8 cellular contexts compared by ENCODE assay signal in the genomic region with DNA sequence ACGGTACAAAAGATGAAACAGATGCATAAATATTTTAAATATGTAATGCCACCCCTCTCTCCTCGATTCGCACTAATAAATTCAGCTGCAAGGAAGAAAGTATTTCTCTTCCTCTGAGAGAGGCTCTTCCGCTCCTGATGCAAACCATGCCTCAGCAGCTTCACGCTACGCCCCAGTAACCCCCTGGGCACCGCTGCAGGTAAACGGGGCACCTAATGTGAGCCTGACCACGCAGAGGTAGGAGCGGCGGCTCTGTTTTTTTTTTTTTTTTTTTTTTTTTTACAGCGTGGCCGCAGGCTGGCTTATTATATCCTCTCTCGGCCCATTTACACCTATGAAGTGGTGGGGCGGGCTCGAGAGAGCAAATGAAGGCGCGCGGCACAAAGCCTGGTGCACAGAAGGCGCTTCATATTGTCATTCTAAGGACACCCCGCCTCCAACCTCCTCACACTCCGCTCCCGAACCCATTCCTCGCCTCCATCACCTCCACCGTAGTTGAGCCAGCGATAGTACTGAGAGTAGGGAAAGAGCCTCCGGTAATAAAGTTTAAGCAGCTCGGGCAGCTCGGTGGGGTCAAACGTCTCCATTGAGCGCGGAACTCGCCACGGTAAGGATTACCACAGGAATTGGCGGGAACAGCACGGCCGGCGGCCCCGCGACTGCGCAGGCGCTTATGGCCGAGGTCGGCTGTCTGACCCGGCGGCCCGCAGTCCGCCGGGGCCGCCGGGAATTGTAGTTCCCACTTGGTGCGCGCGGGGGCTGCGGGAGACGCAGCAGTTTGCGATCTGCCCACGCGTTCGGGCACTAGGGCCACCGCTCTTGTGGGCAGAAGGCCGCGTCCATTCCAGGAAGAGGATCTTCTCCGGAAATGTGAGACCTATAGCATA. TPM values are rescaled to one million over a fixed set of nuclear protein-coding genes. Genes with fewer than 3 reads are reported as not detected.
DNase-seq lines count a peak whose midpoint lies in the region; ATAC-seq, FAIRE-seq and TF ChIP-seq lines count a peak whose summit lies in the region.

PRIM1 (minus strand) TSS at position 612 of the 887 bp plus-strand sequence; CDS start at position 587, 25 bp downstream.

- peaks cover 10% of the 10 kb centered on the region for H3K9me3 Mint-ChIP-seq in Caco-2 (ENCODE audit: unreplicated experiment)

- H3K27me3 ChIP-seq in Caco-2 (replicated peaks; ENCODE audit: control insufficient read depth, insufficient read depth, low read length) = no peaks in the 10 kb centered on the region
- H3K27me3 ChIP-seq in endocrine pancreas (ENCODE audit: control insufficient read depth, insufficient read depth, low read length) = no peaks in the 10 kb centered on the region

- DNase-seq in Caco-2 = peak; percentile 88 to 90
- DNase-seq in HTR-8/SVneo (ENCODE audit: insufficient read length, low spot score) = peak; percentile 95
- peak; percentile 83 for DNase-seq in NOMO-1 treated with DMSO at 0.1 percent for 48 hours (lab: John Stamatoyannopoulos, UW; ENCODE audit: unreplicated experiment)
- peak; percentile 65 to 67 for DNase-seq in activated CD8-positive, alpha-beta memory T cell treated with anti-CD3 and anti-CD28 coated beads for 4 hours (ENCODE audit: low read depth in 2 of 2)
- DNase-seq in stimulated activated CD8-positive, alpha-beta memory T cell treated with anti-CD3 and anti-CD28 coated beads, Interleukin-15, amount 100 ng/mL, for 1 hour (ENCODE audit: low read depth) = peak; percentile 62

- intact Hi-C loops in Caco-2 (cut with micrococcal nuclease; ENCODE audit: unreplicated experiment) = loop anchor here (1.0 kb wide), 1 partner anchor 27 kb away; the partner anchor contains the start of gene NACA

- TSS peak; percentile 72 for BruUV-seq in Caco-2 (replicated peaks; lab: Mats Ljungman, UMichigan)

- POLR2A ChIA-PET in Caco-2 (lab: Charles Lee) = interaction anchor here (0.7 to 1.4 kb wide), 3 partner anchors 27 to 64 kb away, joined by 4 to 6 read pairs (median 5); partner anchors contain the start of genes NACA and PTGES3

- H3K4me1 ChIP-seq in Caco-2 (no peaks in the 10 kb centered on the region), endocrine pancreas (ENCODE audit: control insufficient read depth, insufficient read depth, low read length) (peaks cover 3% of the 10 kb centered on the region), mesodermal cell (ENCODE audit: control insufficient read depth, insufficient read depth, low read length, poor library complexity, severe bottlenecking) (no peaks in the 10 kb centered on the region)

- peak within 1 kb of the TSS; percentile 66 for H3K27ac ChIP-seq in mesodermal cell (ENCODE audit: low read depth, low read length, severe bottlenecking)

- no peak for FAIRE-seq in HTR-8/SVneo (lab: Jason Lieb, UNC)

- WGBS in mesodermal cell (ENCODE audit: insufficient coverage in 2 of 2), 2 experiments = 0 to 1% methylated on average over 40 to 50 of the region's 64 CpGs

- peaks cover 5% of the 10 kb centered on the region for H3K36me3 Mint-ChIP-seq in Caco-2 (ENCODE audit: insufficient read depth, unreplicated experiment)

- H3K9ac ChIP-seq in endocrine pancreas (ENCODE audit: control insufficient read depth, insufficient read depth, low read length) = peak within 1 kb of the TSS; percentile 77

- peak in 1 of 2 experiments; percentile 76 for TF ChIP-seq CTCF in Caco-2 (IDR thresholded peaks at IDR 0.05; ENCODE audit: insufficient read depth in 1 of 2, low read depth in 1 of 2, low read length in 1 of 2, severe bottlenecking in 1 of 2, unreplicated experiment in 1 of 2)

- H3K27me3 Mint-ChIP-seq in Caco-2 (ENCODE audit: insufficient read depth, unreplicated experiment) = no peaks in the 10 kb centered on the region

- H3K9me3 ChIP-seq in Caco-2 (no peaks in the 10 kb centered on the region), endocrine pancreas (ENCODE audit: control insufficient read depth, low read length) (no peaks in the 10 kb centered on the region), mesodermal cell (ENCODE audit: control insufficient read depth, low read length) (no peaks in the 10 kb centered on the region)

- peak; percentile 83 for ATAC-seq in GM21381 (IDR thresholded peaks at IDR 0.05; ENCODE audit: unreplicated experiment)

- H3K27ac Mint-ChIP-seq in Caco-2 (ENCODE audit: unreplicated experiment) = peak within 1 kb of the TSS; percentile 81

- peak within 1 kb of the TSS; percentile 96 for H3K4me3 Mint-ChIP-seq in Caco-2 (ENCODE audit: unreplicated experiment)

- H3K36me3 ChIP-seq in Caco-2 (ENCODE audit: control insufficient read depth, insufficient read depth, low read length) (no peaks in the 10 kb centered on the region), endocrine pancreas (ENCODE audit: control insufficient read depth, insufficient read depth, low read length) (no peaks in the 10 kb centered on the region), mesodermal cell (ENCODE audit: control insufficient read depth, insufficient read depth, low read length) (peaks cover 22% of the 10 kb centered on the region)

- peak within 1 kb of the TSS; percentile 57 for H3K4me3 ChIP-seq in Caco-2 (ENCODE audit: low read depth, low read length)
- peak within 1 kb of the TSS; percentile 91 for H3K4me3 ChIP-seq in endocrine pancreas (ENCODE audit: control insufficient read depth, insufficient read depth, low read length)
- H3K4me3 ChIP-seq in mesodermal cell (ENCODE audit: extremely low read depth, insufficient read depth, low read length, poor library complexity, severe bottlenecking) = peak within 1 kb of the TSS; percentile 65

- CTCF ChIA-PET in Caco-2 (lab: Charles Lee) = interaction anchor here (0.7 kb wide), 3 partner anchors 118 to 704 kb away, joined by 4 to 5 read pairs (median 4); partner anchors contain the start of gene SHMT2

- peaks cover 9% of the 10 kb centered on the region for H3K4me1 Mint-ChIP-seq in Caco-2 (ENCODE audit: low read depth, unreplicated experiment)

RNA-seq across cellular contexts. Expression of gene PRIM1, which starts in this region (rescaled TPM):
- total RNA-seq in Caco-2 (2022) = 38.0 and 40.2 TPM in 2 replicates
- 23.2 TPM for polyA plus RNA-seq in mesodermal cell (2013, experiment 1 of 2)
- polyA plus RNA-seq in mesodermal cell (2013, experiment 2 of 2) = 30.6 TPM

Comparison
In these comparisons a context has a peak if more than half of its experiments do, and no peak if none do; other contexts are left out.
1. Peak in every context shown above with its lines: DNase-seq, ATAC-seq, H3K4me3 ChIP-seq and H3K27ac ChIP-seq.